ENCODE assay signal across 1 cellular context in genomic region chr19:15265849-15266248, GRCh38.
TF ChIP-seq lines count a peak whose summit lies in the region.

No MANE protein-coding gene starts in this region.

TF ChIP-seq in H1, 55 proteins besides CTCF, POLR2A, EP300 and RAD21 (continued from another document):
- TF ChIP-seq KDM1A (IDR thresholded peaks at IDR 0.05; ENCODE audit: borderline replicate concordance, low read length): no peak
- no peak for TF ChIP-seq YY1 (IDR thresholded peaks at IDR 0.05; ENCODE audit: low read depth, low read length)
- TF ChIP-seq CTBP2 (IDR thresholded peaks at IDR 0.05; ENCODE audit: borderline replicate concordance, insufficient read depth, insufficient read length, low read length): no peak
- no peak for TF ChIP-seq NANOG (IDR thresholded peaks at IDR 0.05; ENCODE audit: insufficient read depth, low read depth, low read length, poor library complexity, severe bottlenecking)
- TF ChIP-seq ATF2 (IDR thresholded peaks at IDR 0.05; ENCODE audit: low read length): no peak
